Comparison of ENCODE assay signal across 8 cellular contexts in genomic region chr10:69408318-69409175, GRCh38. TPM values are rescaled to one million over a fixed set of nuclear protein-coding genes. Genes with fewer than 3 reads are reported as not detected.
DNase-seq lines count a peak whose midpoint lies in the region; ATAC-seq, FAIRE-seq and TF ChIP-seq lines count a peak whose summit lies in the region.

No MANE protein-coding gene starts in this region.

- peak; percentile 43 to 71 (median 64) for TF ChIP-seq CTCF in H1 (IDR thresholded peaks at IDR 0.05; ENCODE audit: control extremely low read depth in 1 of 3, insufficient read depth in 1 of 3, low read depth in 1 of 3, low read length in 3 of 3)

- H3K36me3 ChIP-seq in H1 (ENCODE audit: control insufficient read depth in 2 of 4, insufficient read depth in 4 of 4, low read length in 3 of 4): 0 out of 8 replicates have a peak, but pooled peaks cover 0 to 2% (median 0%) of the 10 kb centered on the region in 4 experiments

- no peak overlapping the region; the same call in 1 of the 2 replicates for H2AFZ ChIP-seq in H1 (ENCODE audit: low read length)

- H2BK20ac ChIP-seq in H1 (ENCODE audit: low read length): no peak overlapping the region

- H3K9ac ChIP-seq in H1 (replicated peaks in 1 of 4; ENCODE audit: extremely low read depth in 1 of 4, low read depth in 3 of 4, low read length in 3 of 4): no peak overlapping the region

- no peaks in the 10 kb centered on the region for H3K27me3 ChIP-seq in H1 (replicated peaks in 1 of 4; ENCODE audit: control insufficient read depth in 3 of 4, extremely low read depth in 1 of 4, insufficient read depth in 3 of 4, low read length in 3 of 4)

- no peaks in the 10 kb centered on the region for H4K20me1 ChIP-seq in H1 (replicated peaks in 1 of 2; ENCODE audit: control insufficient read depth in 1 of 2, insufficient read depth in 2 of 2, low read length in 2 of 2)

- peak overlapping the region; percentile 93; the same call in 1 of the 2 replicates for H4K8ac ChIP-seq in H1 (ENCODE audit: extremely low read depth, insufficient read depth, low read length)

- no peak overlapping the region for H2BK5ac ChIP-seq in H1 (ENCODE audit: low read depth, low read length)

- TF ChIP-seq POLR2A in H1 (IDR thresholded peaks at IDR 0.05; ENCODE audit: control extremely low read depth in 1 of 2, low read depth in 2 of 2, low read length in 2 of 2): no peak

- H3K79me1 ChIP-seq in H1 (ENCODE audit: low read depth, low read length): no peaks in the 10 kb centered on the region

- H3K4me1 ChIP-seq in H1 (replicated peaks in 1 of 4; ENCODE audit: control insufficient read depth in 3 of 4, insufficient read depth in 4 of 4, low read length in 3 of 4): peaks cover 0 to 10% (median 7%) of the 10 kb centered on the region in 4 experiments; a peak in 6 of 7 replicates

- H3K23ac ChIP-seq in H1 (ENCODE audit: insufficient read length): no peak overlapping the region

- no peaks in the 10 kb centered on the region for H3K9me3 ChIP-seq in H1 (ENCODE audit: insufficient read depth in 2 of 2, low read depth in 1 of 2, low read length in 1 of 2)

- TF ChIP-seq EP300 in H1 (IDR thresholded peaks at IDR 0.05; ENCODE audit: borderline replicate concordance in 1 of 2, low read depth in 2 of 2, low read length in 2 of 2): no peak

- no peak overlapping the region for H2BK15ac ChIP-seq in H1 (ENCODE audit: low read length)

- peak overlapping the region in 1 of 4 experiments; percentile 47; a peak in 2 of 8 replicates for H3K4me3 ChIP-seq in H1 (ENCODE audit: extremely low read depth in 1 of 4, insufficient read depth in 2 of 4, low read depth in 3 of 4, low read length in 4 of 4)

- no peak overlapping the region for H4K5ac ChIP-seq in H1 (ENCODE audit: insufficient read length, low read depth, low read length)

- no peak overlapping the region for H4K91ac ChIP-seq in H1 (replicated peaks; ENCODE audit: insufficient read length, low read length)

- H3K56ac ChIP-seq in H1 (replicated peaks; ENCODE audit: insufficient read length, low read depth, low read length): no peak overlapping the region

- H3K79me2 ChIP-seq in H1 (ENCODE audit: control insufficient read depth in 1 of 2, insufficient read depth in 2 of 2, low read length in 2 of 2): no peaks in the 10 kb centered on the region

- no peak overlapping the region for H3K4ac ChIP-seq in H1 (replicated peaks; ENCODE audit: insufficient read length, low read depth, low read length)

- no peaks in the 10 kb centered on the region for H3K23me2 ChIP-seq in H1 (ENCODE audit: low read depth, low read length)

- peak overlapping the region; percentile 32; the same call in 1 of the 2 replicates for H3K18ac ChIP-seq in H1 (ENCODE audit: extremely low read depth, low read length)

- TF ChIP-seq RAD21 in H1 (IDR thresholded peaks at IDR 0.05 in 1 of 2, conservative IDR thresholded peaks at IDR 0.05 in 1 of 2; ENCODE audit: low read depth in 2 of 2, low read length in 2 of 2): peak; percentile 37

- no peak overlapping the region for H3K27ac ChIP-seq in H1 (ENCODE audit: low read depth, low read length)

- no peak overlapping the region for H2BK12ac ChIP-seq in H1 (ENCODE audit: low read depth, low read length)

- H3K4me2 ChIP-seq in H1 (ENCODE audit: insufficient read depth in 1 of 2, low read depth in 2 of 2, low read length in 2 of 2): peak overlapping the region; percentile 4 to 59; a peak in 3 of 4 replicates

- H2AK5ac ChIP-seq in H1 (ENCODE audit: low read depth, low read length): no peak overlapping the region

- FAIRE-seq in H1 (lab: Jason Lieb, UNC): no peak

- peak; percentile 79 for ATAC-seq in GM21360 (IDR thresholded peaks at IDR 0.05; ENCODE audit: unreplicated experiment)

- no peak overlapping the region for H2BK120ac ChIP-seq in H1 (replicated peaks; ENCODE audit: low read depth, low read length)

- POLR2A ChIA-PET in H1 (lab: Charles Lee; ENCODE audit: partially characterized antibody): interaction anchor here (0.7 to 1.8 kb wide), 5 partner anchors 10 to 230 kb away, joined by 3 to 6 read pairs (median 3); no protein-coding TSS in a partner anchor

- CTCF ChIA-PET in H1 (lab: Charles Lee; ENCODE audit: partially characterized antibody): interaction anchor here (0.6 to 7.6 kb wide), 42 partner anchors 10 to 313 kb away, joined by 3 to 69 read pairs (median 4); partner anchors contain the start of genes HK1, HKDC1, TACR2 and TSPAN15

- DNase-seq in D341Med (ENCODE audit: low spot score) (peak; percentile 94), HT-29 (ENCODE audit: low spot score) (peak; percentile 96), NK-92 (lab: John Stamatoyannopoulos, UW; ENCODE audit: unreplicated experiment) (peak; percentile 53), H1 (ENCODE audit: low read depth in 1 of 2, low spot score in 2 of 2) (peak; percentile 81 to 95), middle frontal gyrus (ENCODE audit: extremely low spot score, low spot score) (peak; percentile 68)
- peak; percentile 78 to 82 (median 80) for DNase-seq in activated CD8-positive, alpha-beta memory T cell treated with anti-CD3 and anti-CD28 coated beads for 48 hours (ENCODE audit: low read depth in 2 of 3, low spot score in 2 of 3)
- DNase-seq in stimulated activated CD8-positive, alpha-beta memory T cell treated with anti-CD3 and anti-CD28 coated beads, Interleukin-15, amount 100 ng/mL, for 48 hours (ENCODE audit: low read depth in 2 of 2): peak; percentile 79 to 82

- WGBS in H1 (ENCODE audit: extremely low coverage in 1 of 2, insufficient coverage in 1 of 2, insufficient read length in 1 of 2, insufficient replicate concordance in 2 of 2, low coverage in 1 of 2, low lambda C conversion rate in 2 of 2, missing lambda C conversion rate in 1 of 2), 2 experiments: 7% methylated on average over 42 of the region's 64 CpGs; no CpG with 5 or more reads in 1 of the 2 experiments

- H3K14ac ChIP-seq in H1 (ENCODE audit: insufficient read length): no peak overlapping the region

TF ChIP-seq in H1, 55 proteins besides CTCF, POLR2A, EP300 and RAD21 (continues in another document):
- no peak for TF ChIP-seq FOSL1 (IDR thresholded peaks at IDR 0.05; ENCODE audit: insufficient read depth, low read depth, low read length)
- no peak for TF ChIP-seq GABPA (IDR thresholded peaks at IDR 0.05; ENCODE audit: borderline replicate concordance, insufficient read depth, low read length)
- no peak for TF ChIP-seq YY1 (IDR thresholded peaks at IDR 0.05; ENCODE audit: low read depth, low read length)
- peak; percentile 96 for TF ChIP-seq MAX (IDR thresholded peaks at IDR 0.05)
- no peak for TF ChIP-seq CHD1 (IDR thresholded peaks at IDR 0.05; ENCODE audit: low read depth, low read length)
- TF ChIP-seq SP4 (IDR thresholded peaks at IDR 0.05; ENCODE audit: low read length): 0 out of 2 replicates have a peak, but pooled peaks have one; percentile 48
- TF ChIP-seq ASH2L (IDR thresholded peaks at IDR 0.05; ENCODE audit: low read length): peak; percentile 45
- TF ChIP-seq EGR1 (IDR thresholded peaks at IDR 0.05; ENCODE audit: borderline replicate concordance, low read depth, low read length): peak; percentile 63
- TF ChIP-seq EZH2 (IDR thresholded peaks at IDR 0.05; ENCODE audit: low read depth, low read length, severe bottlenecking): no peak
- peak; percentile 37 for TF ChIP-seq PHF8 (conservative IDR thresholded peaks at IDR 0.05; ENCODE audit: low read depth, low read length)
- TF ChIP-seq POLR2AphosphoS5 (IDR thresholded peaks at IDR 0.05; ENCODE audit: low read depth, low read length): peak; percentile 67; the same call in 1 of the 2 replicates
- TF ChIP-seq KDM4A (IDR thresholded peaks at IDR 0.05; ENCODE audit: low read depth, low read length, severe bottlenecking): peak; percentile 44
- TF ChIP-seq JUN (IDR thresholded peaks at IDR 0.05; ENCODE audit: low read depth, low read length): no peak
- no peak for TF ChIP-seq HDAC6 (IDR thresholded peaks at IDR 0.05; ENCODE audit: low read depth, low read length)
- TF ChIP-seq BACH1 (IDR thresholded peaks at IDR 0.05; ENCODE audit: low read length): no peak
- 0 out of 2 replicates have a peak, but pooled peaks have one; percentile 16 for TF ChIP-seq TBP (IDR thresholded peaks at IDR 0.05; ENCODE audit: low read depth, low read length)
- TF ChIP-seq KDM1A (IDR thresholded peaks at IDR 0.05; ENCODE audit: borderline replicate concordance, low read length): peak; percentile 44; the same call in 1 of the 2 replicates
- no peak for TF ChIP-seq SIX5 (IDR thresholded peaks at IDR 0.05; ENCODE audit: low read depth, low read length)
- 0 out of 4 replicates have a peak, but pooled peaks of 1 of the 2 experiments have one; percentile 34 for TF ChIP-seq SIN3A (conservative IDR thresholded peaks at IDR 0.05 in 1 of 2, IDR thresholded peaks at IDR 0.05 in 1 of 2; ENCODE audit: low read depth in 1 of 2, low read length in 2 of 2)
- TF ChIP-seq TAF1 (IDR thresholded peaks at IDR 0.05; ENCODE audit: low read depth, low read length): 0 out of 2 replicates have a peak, but pooled peaks have one; percentile 14

RNA-seq across cellular contexts. Expression of gene TACR2, which starts 8.2 kb away (rescaled TPM):
- total RNA-seq in HT-29 (2014; rRNA removed; shearing (Covaris generic)): 1.9 and 2.2 TPM in 2 replicates
- total RNA-seq in H1 (2021; fragmentation: NEBNext Ultra II Directional; extraction: Animal tissue kit (Norgen Biotek cat#: 25700)): not detected in 2 replicates
- 0.06 TPM in 1 of 2 replicates, not detected in the other for polyA plus RNA-seq in H1 (2011; rRNA removed)
- 0.06 TPM for polyA plus RNA-seq in H1 (2011; cell fraction: cytosol; rRNA removed)
- 0.06 TPM for polyA plus RNA-seq in H1 (2011; cell fraction: nucleus; rRNA removed)
- 0.13 to 0.33 TPM (median 0.20 TPM) in 4 replicates for polyA plus RNA-seq in H1 (2012, experiment 1 of 2)
- not detected for polyA plus RNA-seq in H1 (2012, experiment 2 of 2)
- 0.04 TPM for polyA plus RNA-seq in H1 (2013, experiment 1 of 2)
- 0.04 TPM for polyA plus RNA-seq in H1 (2013, experiment 2 of 2)
- polyA minus RNA-seq in H1 (2011; rRNA and poly(A)+ RNA removed): not detected in 2 replicates
- polyA minus RNA-seq in H1 (2011; cell fraction: cytosol; rRNA and poly(A)+ RNA removed): not detected
- polyA minus RNA-seq in H1 (2011; cell fraction: nucleus; rRNA and poly(A)+ RNA removed): not detected

RNA-seq across cellular contexts. Expression of gene TSPAN15, which starts 42.7 kb away (rescaled TPM):
- total RNA-seq in HT-29 (2014; rRNA removed; shearing (Covaris generic)): 103 and 115 TPM in 2 replicates
- 9.7 and 11.6 TPM in 2 replicates for total RNA-seq in H1 (2021; fragmentation: NEBNext Ultra II Directional; extraction: Animal tissue kit (Norgen Biotek cat#: 25700))
- polyA plus RNA-seq in H1 (2011; rRNA removed): 20.0 and 20.9 TPM in 2 replicates
- 23.6 TPM for polyA plus RNA-seq in H1 (2011; cell fraction: cytosol; rRNA removed)
- 19.6 TPM for polyA plus RNA-seq in H1 (2011; cell fraction: nucleus; rRNA removed)
- polyA plus RNA-seq in H1 (2012, experiment 1 of 2): 11.9 to 16.4 TPM (median 13.9 TPM) in 4 replicates
- polyA plus RNA-seq in H1 (2012, experiment 2 of 2): 13.3 TPM
- polyA plus RNA-seq in H1 (2013, experiment 1 of 2): 6.6 TPM
- 8.5 TPM for polyA plus RNA-seq in H1 (2013, experiment 2 of 2)
- 13.7 and 25.4 TPM in 2 replicates for polyA minus RNA-seq in H1 (2011; rRNA and poly(A)+ RNA removed)
- polyA minus RNA-seq in H1 (2011; cell fraction: cytosol; rRNA and poly(A)+ RNA removed): 9.3 TPM
- 8.1 TPM for polyA minus RNA-seq in H1 (2011; cell fraction: nucleus; rRNA and poly(A)+ RNA removed)
